In the genomic region with DNA sequence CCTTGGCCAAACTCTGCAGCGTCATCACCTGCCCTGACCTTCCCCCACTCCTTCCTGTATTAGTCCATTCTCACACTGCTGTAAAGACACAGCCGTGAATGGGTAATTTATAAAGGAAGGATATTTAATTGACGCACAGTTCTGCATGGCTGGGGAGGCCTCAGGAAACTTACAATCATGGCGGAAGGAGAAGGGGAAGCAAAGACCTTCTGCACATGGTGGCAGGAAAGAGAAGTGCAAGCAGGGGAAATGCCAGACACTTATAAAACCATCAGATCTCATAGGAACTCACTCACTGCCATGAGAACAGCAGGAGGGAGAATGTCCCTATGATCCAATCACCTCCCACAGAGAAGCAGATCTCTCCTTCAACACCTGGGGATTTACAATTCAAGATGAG, we compare ENCODE assay signal across 16 cellular contexts.
DNase-seq lines count a peak whose midpoint lies in the region; ATAC-seq and TF ChIP-seq lines count a peak whose summit lies in the region.
"Had no signal": no experiment of that assay in that cellular context is flagged by ENCODE, and none has a peak within 500 bp of the region (broad histone marks: within the 10 kb centered on the region; RNA-seq: fewer than 3 reads in every experiment).

No MANE protein-coding gene starts in this region.

- H3K4me1 ChIP-seq in Peyer's patch (no peaks in the 10 kb centered on the region), colonic mucosa (no peaks in the 10 kb centered on the region)

- H3K4me3 Mint-ChIP-seq in type B pancreatic cell, result no peak overlapping the region
- H3K4me3 Mint-ChIP-seq: CD8-positive, alpha-beta T cell had no signal

- no peaks in the 10 kb centered on the region for H3K27me3 ChIP-seq in Peyer's patch
- no peaks in the 10 kb centered on the region for H3K27me3 ChIP-seq in colonic mucosa
- H3K27me3 ChIP-seq: BE2C had no signal

- ATAC-seq in left lobe of liver, result no peak
- ATAC-seq in GM21786 (IDR thresholded peaks at IDR 0.05; ENCODE audit: unreplicated experiment), result no peak
- ATAC-seq: CD8-positive, alpha-beta T cell; GM12878 had no signal

- TF ChIP-seq CTCF in GM12873 (IDR thresholded peaks at IDR 0.05; ENCODE audit: insufficient read depth, low read depth, low read length, missing control alignments), result peak; percentile 21
- TF ChIP-seq CTCF in Peyer's patch (IDR thresholded peaks at IDR 0.05), result no peak
- TF ChIP-seq CTCF in type B pancreatic cell (conservative IDR thresholded peaks at IDR 0.05), result no peak
- no peak for TF ChIP-seq CTCF in colonic mucosa (IDR thresholded peaks at IDR 0.05)

- H3K9me3 ChIP-seq in Peyer's patch (no peaks in the 10 kb centered on the region), colonic mucosa (no peaks in the 10 kb centered on the region)
- H3K9me3 ChIP-seq: BE2C had no signal

- H3K4me1 Mint-ChIP-seq in type B pancreatic cell (ENCODE audit: unreplicated experiment), result peaks cover 4% of the 10 kb centered on the region

- no peaks in the 10 kb centered on the region for H3K36me3 Mint-ChIP-seq in type B pancreatic cell
- H3K36me3 Mint-ChIP-seq: CD8-positive, alpha-beta T cell had no signal

- H3K9ac ChIP-seq in colonic mucosa (ENCODE audit: low read depth in 2 of 2, low read length in 2 of 2), result no peak overlapping the region

- no peak for TF ChIP-seq POLR2A in Peyer's patch (IDR thresholded peaks at IDR 0.05)

- H3K4me3 ChIP-seq in Peyer's patch (no peak overlapping the region), colonic mucosa (no peak overlapping the region)
- H3K4me3 ChIP-seq: GM12878 had no signal

- no peak overlapping the region for H3K27ac Mint-ChIP-seq in type B pancreatic cell
- H3K27ac Mint-ChIP-seq: CD8-positive, alpha-beta T cell had no signal

- DNase-seq in Peyer's patch, result peak in 2 of 3 donors; percentile 2 to 10
- peak; percentile 2 for DNase-seq in left lobe of liver (ENCODE audit: low spot score)
- peak; percentile 3 for DNase-seq in type B pancreatic cell (ENCODE audit: extremely low spot score, unreplicated experiment)
- DNase-seq in mesenteric fat pad (ENCODE audit: low spot score), result no peak
- no peak for DNase-seq in colonic mucosa
- DNase-seq: BE2C; CD8-positive, alpha-beta T cell; DMS79 treated with DMSO at 0.1 percent for 48 hours; GOT3; Kasumi-1; NCI-H1105; NCI-H1694; SHP77 treated with DMSO at 0.1 percent for 48 hours had no signal

- peaks cover 15% of the 10 kb centered on the region for H3K27me3 Mint-ChIP-seq in type B pancreatic cell

- intact Hi-C loops in colonic mucosa (cut with DNase I), result no loop called here

- H3K9me3 Mint-ChIP-seq in type B pancreatic cell, result no peaks in the 10 kb centered on the region
- H3K9me3 Mint-ChIP-seq: CD8-positive, alpha-beta T cell had no signal

- H3K36me3 ChIP-seq in Peyer's patch (no peaks in the 10 kb centered on the region), colonic mucosa (no peaks in the 10 kb centered on the region)
- H3K36me3 ChIP-seq: BE2C had no signal

- H3K27ac ChIP-seq in Peyer's patch (no peak overlapping the region), colonic mucosa (no peak overlapping the region)

Comparison
In these comparisons a context has a peak if more than half of its experiments do, and no peak if none do; other contexts are left out.
1. DNase-seq: peak in Peyer's patch (2 of 3), left lobe of liver (single experiment) and type B pancreatic cell (single experiment); none in mesenteric fat pad (single experiment) and colonic mucosa (single experiment).